1 cellular context compared by ENCODE assay signal in genomic region chr12:24078318-24078765, GRCh38.
TF ChIP-seq lines count a peak whose summit lies in the region.

No MANE protein-coding gene starts in this region.

TF ChIP-seq in SK-N-SH, 30 proteins besides CTCF, POLR2A, EP300 and RAD21 (continued from another document):
- TF ChIP-seq PBX3 (IDR thresholded peaks at IDR 0.05), result peak; percentile 66
